9 cellular contexts compared by ENCODE assay signal in the genomic region with DNA sequence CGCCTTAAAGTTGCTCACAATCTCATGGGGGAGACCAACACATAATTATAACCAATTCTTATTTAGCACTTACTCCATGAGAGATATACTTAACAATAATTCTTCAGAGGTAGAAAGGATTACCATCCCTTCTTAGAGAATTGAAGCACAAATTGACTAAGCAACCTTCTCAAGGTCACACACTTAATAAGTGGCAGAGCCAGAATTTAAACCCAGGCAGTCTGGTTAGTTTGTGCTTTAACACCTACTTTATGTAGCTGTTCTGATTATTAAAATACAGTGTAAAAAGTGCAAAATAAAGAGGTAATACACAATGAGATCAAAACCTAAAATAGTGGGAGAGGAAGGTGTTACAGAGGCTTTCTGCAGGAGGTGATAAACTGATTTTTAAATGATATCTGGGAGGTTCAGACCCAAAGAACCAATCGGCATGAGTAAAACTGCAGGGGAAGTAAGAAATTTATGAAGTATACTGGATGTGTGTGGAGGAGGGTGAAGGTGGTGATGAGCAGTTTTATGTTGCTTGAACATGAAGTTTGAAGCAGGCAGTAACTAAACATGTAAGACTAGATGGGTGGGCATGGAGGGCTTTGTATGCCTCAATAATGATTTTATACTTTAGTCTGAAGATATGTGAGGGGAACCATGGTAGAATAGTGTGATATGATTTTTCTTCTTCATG. TPM values are rescaled to one million over a fixed set of nuclear protein-coding genes. Genes with fewer than 3 reads are reported as not detected.
DNase-seq lines count a peak whose midpoint lies in the region; ATAC-seq and TF ChIP-seq lines count a peak whose summit lies in the region.
"Had no signal": no experiment of that assay in that cellular context is flagged by ENCODE, and none has a peak within 500 bp of the region (broad histone marks: within the 10 kb centered on the region; RNA-seq: fewer than 3 reads in every experiment).

No MANE protein-coding gene starts in this region.

- H3K4me1 Mint-ChIP-seq in CD14-positive monocyte, result peaks cover 65% of the 10 kb centered on the region
- peaks cover 63 to 83% (median 77%) of the 10 kb centered on the region in 3 donors for H3K4me1 Mint-ChIP-seq in IgD-negative memory B cell
- peaks cover 91% of the 10 kb centered on the region for H3K4me1 Mint-ChIP-seq in activated naive CD8-positive, alpha-beta T cell (ENCODE audit: low read depth)
- H3K4me1 Mint-ChIP-seq in naive thymus-derived CD4-positive, alpha-beta T cell, result peaks cover 68 to 100% (median 95%) of the 10 kb centered on the region in 7 donors

- no peaks in the 10 kb centered on the region for H3K27me3 ChIP-seq in naive thymus-derived CD4-positive, alpha-beta T cell (ENCODE audit: control insufficient read depth in 2 of 2, insufficient read depth in 2 of 2, low read length in 2 of 2)
- H3K27me3 ChIP-seq in tibial nerve, result no peaks in the 10 kb centered on the region

- H3K4me3 ChIP-seq in naive thymus-derived CD4-positive, alpha-beta T cell (ENCODE audit: low read length), result no peak overlapping the region
- no peak overlapping the region for H3K4me3 ChIP-seq in tibial nerve

- H3K4me1 ChIP-seq in naive thymus-derived CD4-positive, alpha-beta T cell (ENCODE audit: control insufficient read depth in 2 of 2, insufficient read depth in 2 of 2, low read length in 2 of 2), result peaks cover 57 to 60% of the 10 kb centered on the region in 2 donors
- peaks cover 0 to 91% (median 38%) of the 10 kb centered on the region in 4 donors for H3K4me1 ChIP-seq in tibial nerve

- no peak for DNase-seq in CD14-positive monocyte (ENCODE audit: low spot score)
- DNase-seq in naive thymus-derived CD4-positive, alpha-beta T cell, result peak in 4 of 9 donors; percentile 10 to 24 (median 16)
- DNase-seq in ACHN, result no peak
- DNase-seq in tibial nerve (ENCODE audit: low spot score in 2 of 2), result no peak

- H3K9me3 Mint-ChIP-seq in CD14-positive monocyte (no peaks in the 10 kb centered on the region), IgD-negative memory B cell (no peaks in the 10 kb centered on the region)
- H3K9me3 Mint-ChIP-seq in activated naive CD8-positive, alpha-beta T cell (ENCODE audit: low read depth), result no peaks in the 10 kb centered on the region
- H3K9me3 Mint-ChIP-seq in naive thymus-derived CD4-positive, alpha-beta T cell, result peaks cover 0 to 1% (median 0%) of the 10 kb centered on the region in 11 donors

- no peaks in the 10 kb centered on the region for H3K9me3 ChIP-seq in naive thymus-derived CD4-positive, alpha-beta T cell (ENCODE audit: control insufficient read depth in 2 of 3, low read length in 3 of 3)
- no peaks in the 10 kb centered on the region for H3K9me3 ChIP-seq in tibial nerve

- WGBS in tibial nerve, 2 donors, result 63 to 66% methylated on average over 2 of the region's 2 CpGs

- no peaks in the 10 kb centered on the region for H3K36me3 ChIP-seq in naive thymus-derived CD4-positive, alpha-beta T cell (ENCODE audit: control insufficient read depth in 2 of 3, insufficient read depth in 3 of 3, low read length in 3 of 3)
- H3K36me3 ChIP-seq in tibial nerve, result no peaks in the 10 kb centered on the region

- in situ Hi-C loops in ACHN (cut with HindIII; ENCODE audit: low pct_ligation_motif_present, low pct_unique_long_range_greater_than_20kb, low sequenced_read_pairs), result no loop called here

- H3K27ac ChIP-seq in naive thymus-derived CD4-positive, alpha-beta T cell (ENCODE audit: low read depth, low read length), result peak overlapping the region; percentile 57
- peak overlapping the region in 2 of 4 donors; percentile 15 to 59 for H3K27ac ChIP-seq in tibial nerve

- no peak for TF ChIP-seq EP300 in tibial nerve (IDR thresholded peaks at IDR 0.05)

- H3K27me3 Mint-ChIP-seq in CD14-positive monocyte (ENCODE audit: low read depth in 3 of 3) (peaks cover 0 to 2% (median 2%) of the 10 kb centered on the region in 3 donors), IgD-negative memory B cell (no peaks in the 10 kb centered on the region)
- no peaks in the 10 kb centered on the region for H3K27me3 Mint-ChIP-seq in activated naive CD8-positive, alpha-beta T cell
- no peaks in the 10 kb centered on the region for H3K27me3 Mint-ChIP-seq in naive thymus-derived CD4-positive, alpha-beta T cell

- CTCF ChIA-PET in naive thymus-derived CD4-positive, alpha-beta T cell (lab: Charles Lee), result interaction anchor here (0.6 to 5.5 kb wide), 19 partner anchors 7 to 207 kb away, joined by 3 to 40 read pairs (median 5); a partner anchor contains a TSS

- no peak for TF ChIP-seq CTCF in CD14-positive monocyte (IDR thresholded peaks at IDR 0.05)
- TF ChIP-seq CTCF in tibial nerve (IDR thresholded peaks at IDR 0.05), result no peak

- no peak for TF ChIP-seq POLR2A in tibial nerve (IDR thresholded peaks at IDR 0.05)

- no peak overlapping the region for H3K4me3 Mint-ChIP-seq in CD14-positive monocyte
- peak overlapping the region in 3 of 4 donors; percentile 24 to 72 (median 67) for H3K4me3 Mint-ChIP-seq in IgD-negative memory B cell
- peak overlapping the region; percentile 65 for H3K4me3 Mint-ChIP-seq in activated naive CD8-positive, alpha-beta T cell
- H3K4me3 Mint-ChIP-seq in naive thymus-derived CD4-positive, alpha-beta T cell, result peak overlapping the region; percentile 18 to 92 (median 65)

- intact Hi-C loops in CD14-positive monocyte (cut with micrococcal nuclease), result loop anchor here in 1 of 2 donors (2.0 kb wide), 1 partner anchor 79 kb away; no protein-coding TSS in a partner anchor
- intact Hi-C loops in naive thymus-derived CD4-positive, alpha-beta T cell (cut with micrococcal nuclease), result loop anchor here in 1 of 2 donors (2.0 kb wide), 2 partner anchors 25 to 45 kb away; a partner anchor contains a TSS

- POLR2A ChIA-PET in naive thymus-derived CD4-positive, alpha-beta T cell (lab: Charles Lee), result interaction anchor here (0.5 to 4.3 kb wide), 11 partner anchors 9 to 166 kb away, joined by 3 to 37 read pairs (median 5); a partner anchor contains a TSS

- peak; percentile 36 for ATAC-seq in naive thymus-derived CD4-positive, alpha-beta T cell
- ATAC-seq in GM21786 (IDR thresholded peaks at IDR 0.05; ENCODE audit: unreplicated experiment) (no peak), GM19463 (IDR thresholded peaks at IDR 0.05; ENCODE audit: unreplicated experiment) (no peak)

- peak overlapping the region in 5 of 7 donors; percentile 41 to 85 (median 52) for H3K27ac Mint-ChIP-seq in CD14-positive monocyte
- H3K27ac Mint-ChIP-seq in IgD-negative memory B cell, result peak overlapping the region; percentile 69 to 83 (median 73)
- H3K27ac Mint-ChIP-seq in activated naive CD8-positive, alpha-beta T cell, result peak overlapping the region; percentile 66
- peak overlapping the region; percentile 64 to 99 (median 91) for H3K27ac Mint-ChIP-seq in naive thymus-derived CD4-positive, alpha-beta T cell

- H3K36me3 Mint-ChIP-seq in CD14-positive monocyte (peaks cover 0 to 2% of the 10 kb centered on the region in 2 donors), IgD-negative memory B cell (no peaks in the 10 kb centered on the region)
- no peaks in the 10 kb centered on the region for H3K36me3 Mint-ChIP-seq in activated naive CD8-positive, alpha-beta T cell
- H3K36me3 Mint-ChIP-seq in naive thymus-derived CD4-positive, alpha-beta T cell, result peaks cover 0 to 22% (median 0%) of the 10 kb centered on the region in 5 donors

RNA-seq across cellular contexts. Expression of a gene that starts 5.7 kb away (rescaled TPM):
- polyA plus RNA-seq in CD14-positive monocyte (10 to 100 TPM; 27.7 to 33.4 TPM), IgD-negative memory B cell (57.3 TPM)
- total RNA-seq in naive thymus-derived CD4-positive, alpha-beta T cell, result 100 to 1,000 TPM in 2 of 5 experiments, 10 to 100 TPM in 3; 97.1 to 119 (median 98.4) TPM
- 10 to 100 TPM; 42.4 to 49.7 TPM for polyA plus RNA-seq in naive thymus-derived CD4-positive, alpha-beta T cell
- 10 to 100 TPM; 46.5 to 66.9 (median 55.9) TPM for total RNA-seq in tibial nerve

RNA-seq across cellular contexts. Expression of a gene that starts 6.6 kb away (rescaled TPM):
- polyA plus RNA-seq in CD14-positive monocyte (1 to 10 TPM; 3.2 to 3.9 TPM), IgD-negative memory B cell (19.4 TPM)
- total RNA-seq in naive thymus-derived CD4-positive, alpha-beta T cell, result 10 to 100 TPM; 37.6 to 88.0 (median 60.6) TPM
- 10 to 100 TPM; 30.5 to 35.6 TPM for polyA plus RNA-seq in naive thymus-derived CD4-positive, alpha-beta T cell
- 10 to 100 TPM; 14.9 to 26.4 (median 16.6) TPM for total RNA-seq in tibial nerve

RNA-seq across cellular contexts. Expression of a gene that starts 30.3 kb away (rescaled TPM):
- under 1 TPM in 1 of 2 donors, not detected in 1; 0.17 TPM for polyA plus RNA-seq in CD14-positive monocyte
- polyA plus RNA-seq in IgD-negative memory B cell, result 0.26 TPM
- 1 to 10 TPM in 1 of 5 experiments, under 1 TPM in 4; 0.32 to 2.5 (median 0.76) TPM for total RNA-seq in naive thymus-derived CD4-positive, alpha-beta T cell
- polyA plus RNA-seq in naive thymus-derived CD4-positive, alpha-beta T cell, result under 1 TPM; 0.21 to 0.99 TPM
- total RNA-seq in tibial nerve, result 100 to 1,000 TPM in 2 of 4 donors, 10 to 100 TPM in 2; 79.3 to 111 (median 98.9) TPM

RNA-seq across cellular contexts. Expression of a gene that starts 39.5 kb away (rescaled TPM):
- polyA plus RNA-seq in CD14-positive monocyte (under 1 TPM in 1 of 2 donors, not detected in 1; 0.38 TPM), IgD-negative memory B cell (not detected)
- under 1 TPM in 1 of 5 experiments, not detected in 4; 0.31 TPM for total RNA-seq in naive thymus-derived CD4-positive, alpha-beta T cell
- under 1 TPM in 1 of 2 donors, not detected in 1; 0.30 TPM for polyA plus RNA-seq in naive thymus-derived CD4-positive, alpha-beta T cell
- 1 to 10 TPM in 3 of 4 donors, under 1 TPM in 1; 0.59 to 7.6 (median 4.4) TPM for total RNA-seq in tibial nerve
- total RNA-seq: SK-MEL-5 had no signal

RNA-seq across cellular contexts. Expression of a gene that starts 45.0 kb away (rescaled TPM):
- polyA plus RNA-seq in CD14-positive monocyte, result not detected
- polyA plus RNA-seq in IgD-negative memory B cell, result 0.66 TPM
- total RNA-seq in naive thymus-derived CD4-positive, alpha-beta T cell, result 1 to 10 TPM in 1 of 5 experiments, under 1 TPM in 4; 0.11 to 1.7 (median 0.13) TPM
- under 1 TPM in 1 of 2 donors, not detected in 1; 0.03 TPM for polyA plus RNA-seq in naive thymus-derived CD4-positive, alpha-beta T cell
- total RNA-seq in tibial nerve, result under 1 TPM; 0.22 to 0.90 (median 0.50) TPM

Comparison
In these comparisons a context has a peak if more than half of its experiments do, and no peak if none do; other contexts are left out.
1. H3K4me3 Mint-ChIP-seq: peak in IgD-negative memory B cell (3 of 4), activated naive CD8-positive, alpha-beta T cell (single experiment) and naive thymus-derived CD4-positive, alpha-beta T cell (10 of 10); none in CD14-positive monocyte (0 of 2).
2. Peak in every context shown above with its lines, with median percentiles within 50 percentile points of each other: H3K27ac Mint-ChIP-seq.